In genomic region chr6:32796848-32797776, GRCh38 we compare ENCODE assay signal across 8 cellular contexts. TPM values are rescaled to one million over a fixed set of nuclear protein-coding genes. Genes with fewer than 3 reads are reported as not detected.
A peak's percentile ranks its signal among the peaks of the same experiment; 100 is the strongest.
DNase-seq lines count a peak whose midpoint lies in the region; ATAC-seq and TF ChIP-seq lines count a peak whose summit lies in the region.

No MANE protein-coding gene starts in this region.

- H3K36me3 ChIP-seq in BE2C: no peaks in the 10 kb centered on the region
- H3K36me3 ChIP-seq in NT2/D1 (ENCODE audit: insufficient read depth, insufficient read length, low read length): no peaks in the 10 kb centered on the region
- no peaks in the 10 kb centered on the region for H3K36me3 ChIP-seq in mucosa of stomach (ENCODE audit: control insufficient read depth, insufficient read depth, low read length)

- peak; percentile 77 for TF ChIP-seq CTCF in BE2C (IDR thresholded peaks at IDR 0.05; ENCODE audit: low read depth, low read length)
- peak; percentile 76 for TF ChIP-seq CTCF in epithelial cell of proximal tubule (conservative IDR thresholded peaks at IDR 0.05; ENCODE audit: low read depth, low read length)

- no peak for ATAC-seq in GM18907 (IDR thresholded peaks at IDR 0.05; ENCODE audit: unreplicated experiment)

- DNase-seq in BE2C (peak; percentile 64), GOT3 (lab: John Stamatoyannopoulos, UW) (peak; percentile 31), NT2/D1 (ENCODE audit: low read depth, low spot score) (no peak), epithelial cell of proximal tubule (ENCODE audit: low read depth) (no peak)
- peak; percentile 97 for DNase-seq in activated CD8-positive, alpha-beta memory T cell treated with anti-CD3 and anti-CD28 coated beads, Interleukin-2, amount 50 U/mL, for 48 hours
- peak; percentile 63 for DNase-seq in stimulated activated CD8-positive, alpha-beta memory T cell treated with anti-CD3 and anti-CD28 coated beads, Interleukin-4, amount 100 ng/mL, for 24 hours (ENCODE audit: low read depth)

- H3K4me3 ChIP-seq in BE2C (ENCODE audit: low read depth, low read length) (no peak overlapping the region), NT2/D1 (ENCODE audit: insufficient read length, low read depth) (peak overlapping the region; percentile 26), epithelial cell of proximal tubule (ENCODE audit: low read depth, low read length) (peak overlapping the region; percentile 39), mucosa of stomach (ENCODE audit: low read length) (no peak overlapping the region)

- no peak overlapping the region for H3K9ac ChIP-seq in NT2/D1 (ENCODE audit: insufficient read length, low read depth)
- H3K9ac ChIP-seq in mucosa of stomach (ENCODE audit: low read length): peak overlapping the region; percentile 9

- peaks cover 65% of the 10 kb centered on the region for H3K27me3 ChIP-seq in BE2C
- H3K27me3 ChIP-seq in NT2/D1 (ENCODE audit: insufficient read depth, insufficient read length): no peaks in the 10 kb centered on the region
- peaks cover 14% of the 10 kb centered on the region for H3K27me3 ChIP-seq in mucosa of stomach (ENCODE audit: control insufficient read depth, insufficient read depth, low read length)

- H3K4me1 ChIP-seq in BE2C (no peaks in the 10 kb centered on the region; the same call in 1 of the 2 replicates), NT2/D1 (ENCODE audit: insufficient read depth, insufficient read length) (peaks cover 2% of the 10 kb centered on the region), mucosa of stomach (ENCODE audit: control insufficient read depth, insufficient read depth, low read length) (peaks cover 4% of the 10 kb centered on the region)

- H3K9me3 ChIP-seq in BE2C (no peaks in the 10 kb centered on the region), NT2/D1 (ENCODE audit: insufficient read depth, low read length) (peaks cover 8% of the 10 kb centered on the region; the same call in 1 of the 2 replicates), mucosa of stomach (ENCODE audit: control insufficient read depth, low read length) (no peaks in the 10 kb centered on the region)

RNA-seq across cellular contexts. Expression of gene HLA-DOB, which starts 19.7 kb away (rescaled TPM):
- not detected for polyA plus RNA-seq in BE2C (2012; ENCODE audit: insufficient read depth, insufficient read length, low read depth)
- total RNA-seq in epithelial cell of proximal tubule: 0.58 TPM in 1 of 2 replicates, not detected in the other

RNA-seq across cellular contexts. Expression of gene HLA-DQB2, which starts 33.8 kb away (rescaled TPM):
- not detected for polyA plus RNA-seq in BE2C (2012; ENCODE audit: insufficient read depth, insufficient read length, low read depth)
- total RNA-seq in epithelial cell of proximal tubule: not detected in 2 replicates

RNA-seq across cellular contexts. Expression of gene TAP2, which starts 41.4 kb away (rescaled TPM):
- 11.9 TPM for polyA plus RNA-seq in BE2C (2012; ENCODE audit: insufficient read depth, insufficient read length, low read depth)
- total RNA-seq in epithelial cell of proximal tubule: 23.6 and 29.4 TPM in 2 replicates

RNA-seq across cellular contexts. Expression of gene PSMB8, which starts 46.7 kb away (rescaled TPM):
- polyA plus RNA-seq in BE2C (2012; ENCODE audit: insufficient read depth, insufficient read length, low read depth): 2.6 TPM
- total RNA-seq in epithelial cell of proximal tubule: 75.1 and 84.4 TPM in 2 replicates

RNA-seq across cellular contexts. Expression of gene HLA-DQA2, which starts 55.9 kb away (rescaled TPM):
- not detected for polyA plus RNA-seq in BE2C (2012; ENCODE audit: insufficient read depth, insufficient read length, low read depth)
- not detected in 2 replicates for total RNA-seq in epithelial cell of proximal tubule

Comparison
In these comparisons a context has a peak if more than half of its experiments do, and no peak if none do; other contexts are left out.
1. DNase-seq: peak in BE2C (single experiment), GOT3 (single experiment), activated CD8-positive, alpha-beta memory T cell treated with anti-CD3 and anti-CD28 coated beads, Interleukin-2, amount 50 U/mL, for 48 hours (single experiment) and stimulated activated CD8-positive, alpha-beta memory T cell treated with anti-CD3 and anti-CD28 coated beads, Interleukin-4, amount 100 ng/mL, for 24 hours (single experiment); none in NT2/D1 (single experiment) and epithelial cell of proximal tubule (single experiment).
2. H3K4me3 ChIP-seq: peak in NT2/D1 (single experiment) and epithelial cell of proximal tubule (single experiment); none in BE2C (single experiment) and mucosa of stomach (single experiment).